In genomic region chr3:73839032-73839431, GRCh38 we compare ENCODE assay signal across 39 cellular contexts.
"Had no signal": no experiment of that assay in that cellular context is flagged by ENCODE, and none has a peak within 500 bp of the region (broad histone marks: within the 10 kb centered on the region; RNA-seq: fewer than 3 reads in every experiment).

No MANE protein-coding gene starts in this region.

- H3K4me1 Mint-ChIP-seq: activated naive CD4-positive, alpha-beta T cell treated with anti-CD3 and anti-CD28 coated beads, Interleukin-2, amount 10 ng/mL, durations not matched to agents 7 days and 5 days; activated naive CD4-positive, alpha-beta T cell treated with anti-CD3 and anti-CD28 coated beads, Interleukin-2, amount 50 U/mL, for 24 hours; activated naive CD8-positive, alpha-beta T cell treated with anti-CD3 and anti-CD28 coated beads for 36 hours; activated naive CD8-positive, alpha-beta T cell treated with anti-CD3 and anti-CD28 coated beads, Interleukin-2, amount 10 ng/mL, durations not matched to agents 7 days and 5 days; activated T-helper 17 cell treated with anti-CD3 and anti-CD28 coated beads, Interleukin-2, amount 50 U/mL, for 72 hours; brain; central memory CD8-positive, alpha-beta T cell had no signal

- H3K27me3 ChIP-seq: adrenal gland, ascending aorta, body of pancreas, brain microvascular endothelial cell, breast epithelium, cardiac muscle cell had no signal

- H3K36me3 ChIP-seq: adrenal gland, ascending aorta, brain microvascular endothelial cell, breast epithelium, cardiac muscle cell had no signal

- ATAC-seq: activated naive CD4-positive, alpha-beta T cell treated with anti-CD3 and anti-CD28 coated beads, Interleukin-2, amount 50 U/mL, for 72 hours; activated T-cell treated with anti-CD3 and anti-CD28 coated beads, Interleukin-2, amount 50 U/mL, for 4 hours; activated T-cell treated with anti-CD3 and anti-CD28 coated beads, Interleukin-2, amount 50 U/mL, for 72 hours; activated T-helper 17 cell treated with anti-CD3 and anti-CD28 coated beads, Interleukin-2, amount 50 U/mL, for 72 hours; body of pancreas had no signal

- H3K27ac Mint-ChIP-seq: activated naive CD4-positive, alpha-beta T cell treated with anti-CD3 and anti-CD28 coated beads for 36 hours; activated naive CD4-positive, alpha-beta T cell treated with anti-CD3 and anti-CD28 coated beads, Interleukin-2, amount 10 ng/mL, durations not matched to agents 7 days and 5 days; activated naive CD4-positive, alpha-beta T cell treated with anti-CD3 and anti-CD28 coated beads, Interleukin-2, amount 50 U/mL, for 24 hours; activated naive CD4-positive, alpha-beta T cell treated with anti-CD3 and anti-CD28 coated beads, Interleukin-2, amount 50 U/mL, for 72 hours; activated naive CD8-positive, alpha-beta T cell; activated naive CD8-positive, alpha-beta T cell treated with anti-CD3 and anti-CD28 coated beads for 36 hours; activated naive CD8-positive, alpha-beta T cell treated with anti-CD3 and anti-CD28 coated beads, Interleukin-2, amount 10 ng/mL, durations not matched to agents 7 days and 5 days; activated T-cell treated with anti-CD3 and anti-CD28 coated beads, Interleukin-2, amount 50 U/mL, for 24 hours; activated T-cell treated with anti-CD3 and anti-CD28 coated beads, Interleukin-2, amount 50 U/mL, for 72 hours; activated T-helper 1 cell treated with anti-CD3 and anti-CD28 coated beads, Interleukin-12 subunit alpha, Interleukin-12 subunit beta, Interleukin-2, Interleukin-4 antibody, amounts not matched to agents 30 ng/mL and 10 ng/mL and 1 ng/mL, durations not matched to agents 14 hours and 24 hours and 36 hours; activated T-helper 17 cell treated with anti-CD3 and anti-CD28 coated beads, Interleukin-2, amount 50 U/mL, for 72 hours; activated T-helper 2 cell treated with anti-CD3 and anti-CD28 coated beads, Interferon-gamma antibody, Interleukin-2, Interleukin-4, amounts not matched to agents 10 μg/mL and 5 μg/mL and 100 μg/mL, durations not matched to agents 14 hours and 24 hours and 36 hours; brain had no signal

- H3K4me3 ChIP-seq: adrenal gland, ascending aorta, body of pancreas, breast epithelium, cardiac muscle cell had no signal

- H3K27me3 Mint-ChIP-seq: activated naive CD4-positive, alpha-beta T cell treated with anti-CD3 and anti-CD28 coated beads, Interleukin-2, amount 10 ng/mL, durations not matched to agents 7 days and 5 days; activated naive CD4-positive, alpha-beta T cell treated with anti-CD3 and anti-CD28 coated beads, Interleukin-2, amount 50 U/mL, for 24 hours; activated naive CD8-positive, alpha-beta T cell; activated naive CD8-positive, alpha-beta T cell treated with anti-CD3 and anti-CD28 coated beads for 36 hours; activated naive CD8-positive, alpha-beta T cell treated with anti-CD3 and anti-CD28 coated beads, Interleukin-2, amount 10 ng/mL, durations not matched to agents 7 days and 5 days; activated T-cell treated with anti-CD3 and anti-CD28 coated beads, Interleukin-2, amount 50 U/mL, for 24 hours; activated T-helper 17 cell treated with anti-CD3 and anti-CD28 coated beads, Interleukin-2, amount 50 U/mL, for 72 hours; central memory CD8-positive, alpha-beta T cell had no signal

- H3K9me3 ChIP-seq: adrenal gland had no signal

- H3K4me1 ChIP-seq: adrenal gland, ascending aorta, body of pancreas, breast epithelium had no signal

- FAIRE-seq: astrocyte, bronchial epithelial cell had no signal

- DNase-seq: activated effector memory CD4-positive, alpha-beta T cell treated with anti-CD3 and anti-CD28 coated beads, Interleukin-2, amount 50 U/mL, for 16 hours; activated effector memory CD4-positive, alpha-beta T cell treated with Interleukin-2 at 50 U/mL for 16 hours; activated gamma-delta T cell; activated gamma-delta T cell treated with Interleukin-2 at 50 U/mL for 16 hours; activated naive CD4-positive, alpha-beta T cell; activated naive CD4-positive, alpha-beta T cell treated with anti-CD3 and anti-CD28 coated beads for 36 hours; activated naive CD4-positive, alpha-beta T cell treated with anti-CD3 and anti-CD28 coated beads, Interleukin-2, amount 10 ng/mL, durations not matched to agents 7 days and 5 days; activated naive CD4-positive, alpha-beta T cell treated with anti-CD3 and anti-CD28 coated beads, Interleukin-2, amount 50 U/mL, for 16 hours; activated naive CD4-positive, alpha-beta T cell treated with Interleukin-2 at 50 U/mL for 16 hours; activated naive CD8-positive, alpha-beta T cell treated with anti-CD3 and anti-CD28 coated beads for 36 hours; activated naive CD8-positive, alpha-beta T cell treated with anti-CD3 and anti-CD28 coated beads, Interleukin-2, amount 10 ng/mL, durations not matched to agents 7 days and 5 days; activated T-cell treated with anti-CD3 and anti-CD28 coated beads, Interleukin-2, amount 50 U/mL, for 1 hour; activated T-cell treated with anti-CD3 and anti-CD28 coated beads, Interleukin-2, amount 50 U/mL, for 24 hours; activated T-cell treated with anti-CD3 and anti-CD28 coated beads, Interleukin-2, amount 50 U/mL, for 4 hours; activated T-cell treated with anti-CD3 and anti-CD28 coated beads, Interleukin-2, amount 50 U/mL, for 48 hours; activated T-cell treated with anti-CD3 and anti-CD28 coated beads, Interleukin-2, amount 50 U/mL, for 72 hours; adrenal gland; amniotic stem cell; amygdala; anterior cingulate cortex; aorta; body of pancreas; brain microvascular endothelial cell; caudate nucleus; central memory CD4-positive, alpha-beta T cell; cerebellar nuclear complex had no signal

- H3K27ac ChIP-seq: adrenal gland, ascending aorta, body of pancreas, brain microvascular endothelial cell, breast epithelium, cardiac muscle cell had no signal

- H3K4me3 Mint-ChIP-seq: activated naive CD4-positive, alpha-beta T cell treated with anti-CD3 and anti-CD28 coated beads for 36 hours; activated naive CD4-positive, alpha-beta T cell treated with anti-CD3 and anti-CD28 coated beads, Interleukin-2, amount 10 ng/mL, durations not matched to agents 7 days and 5 days; activated naive CD4-positive, alpha-beta T cell treated with anti-CD3 and anti-CD28 coated beads, Interleukin-2, amount 50 U/mL, for 24 hours; activated naive CD8-positive, alpha-beta T cell; activated naive CD8-positive, alpha-beta T cell treated with anti-CD3 and anti-CD28 coated beads for 36 hours; activated naive CD8-positive, alpha-beta T cell treated with anti-CD3 and anti-CD28 coated beads, Interleukin-2, amount 10 ng/mL, durations not matched to agents 7 days and 5 days; activated T-cell treated with anti-CD3 and anti-CD28 coated beads, Interleukin-2, amount 50 U/mL, for 24 hours; activated T-cell treated with anti-CD3 and anti-CD28 coated beads, Interleukin-2, amount 50 U/mL, for 4 hours; activated T-cell treated with anti-CD3 and anti-CD28 coated beads, Interleukin-2, amount 50 U/mL, for 72 hours; activated T-helper 1 cell treated with anti-CD3 and anti-CD28 coated beads, Interleukin-12 subunit alpha, Interleukin-12 subunit beta, Interleukin-2, Interleukin-4 antibody, amounts not matched to agents 30 ng/mL and 10 ng/mL and 1 ng/mL, durations not matched to agents 14 hours and 24 hours and 36 hours; activated T-helper 17 cell treated with anti-CD3 and anti-CD28 coated beads, Interleukin-2, amount 50 U/mL, for 72 hours; brain; central memory CD8-positive, alpha-beta T cell had no signal

- H3K36me3 Mint-ChIP-seq: activated naive CD4-positive, alpha-beta T cell treated with anti-CD3 and anti-CD28 coated beads, Interleukin-2, amount 10 ng/mL, durations not matched to agents 7 days and 5 days; activated naive CD4-positive, alpha-beta T cell treated with anti-CD3 and anti-CD28 coated beads, Interleukin-2, amount 50 U/mL, for 24 hours; activated naive CD4-positive, alpha-beta T cell treated with anti-CD3 and anti-CD28 coated beads, Interleukin-2, amount 50 U/mL, for 72 hours; activated naive CD8-positive, alpha-beta T cell; activated naive CD8-positive, alpha-beta T cell treated with anti-CD3 and anti-CD28 coated beads for 36 hours; activated naive CD8-positive, alpha-beta T cell treated with anti-CD3 and anti-CD28 coated beads, Interleukin-2, amount 10 ng/mL, durations not matched to agents 7 days and 5 days had no signal
